ENCODE assay signal across 21 cellular contexts in genomic region chrX:46178763-46179162, GRCh38.
A peak's percentile ranks its signal among the peaks of the same experiment; 100 is the strongest.
DNase-seq lines count a peak whose midpoint lies in the region; ATAC-seq and TF ChIP-seq lines count a peak whose summit lies in the region.
"Had no signal": no experiment of that assay in that cellular context is flagged by ENCODE, and none has a peak within 500 bp of the region (broad histone marks: within the 10 kb centered on the region; RNA-seq: fewer than 3 reads in every experiment).

No MANE protein-coding gene starts in this region.

- no peak overlapping the region for H3K27ac ChIP-seq in left ventricle myocardium inferior (replicated peaks)
- H3K27ac ChIP-seq: GM23248 had no signal

- no peak overlapping the region for H3K27ac Mint-ChIP-seq in T-cell
- H3K27ac Mint-ChIP-seq: T-helper 1 cell treated with Interleukin-12 subunit alpha and Interleukin-12 subunit beta and Interleukin-4 antibody, amounts not matched to agents 30 μg/mL and 1 μg/mL, for 36 hours had no signal

- peak; percentile 36 for ATAC-seq in GM18511 (IDR thresholded peaks at IDR 0.05; ENCODE audit: unreplicated experiment)
- peak; percentile 40 for ATAC-seq in HG03354 (IDR thresholded peaks at IDR 0.05; ENCODE audit: poor library complexity, severe bottlenecking, unreplicated experiment)
- ATAC-seq in GM21526 (IDR thresholded peaks at IDR 0.05; ENCODE audit: low FRiP score, unreplicated experiment), result no peak
- no peak for ATAC-seq in T-cell (replicated peaks in 1 of 4)
- ATAC-seq: Panc1, Right ventricle myocardium inferior had no signal

- H3K9me3 ChIP-seq in left ventricle myocardium inferior (replicated peaks), result no peaks in the 10 kb centered on the region
- H3K9me3 ChIP-seq: Caco-2, SK-N-SH had no signal

- peaks cover 3% of the 10 kb centered on the region in 2 donors for H3K27me3 Mint-ChIP-seq in T-cell

- DNase-seq in A172 (ENCODE audit: low spot score) (peak; percentile 14), M059J (ENCODE audit: low read depth) (peak; percentile 47), left ventricle myocardium inferior (no peak), foreskin fibroblast (no peak), T-cell (no peak)
- DNase-seq: Caco-2, DMS53, GM23248, NCI-H1105 treated with DMSO at 0.1 percent for 48 hours, NCI-H187, NCI-H2171, NCI-H446 treated with DMSO at 0.1 percent for 48 hours, NCI-H748 treated with DMSO at 0.1 percent for 48 hours, SK-N-SH had no signal

- no peaks in the 10 kb centered on the region for H3K4me1 Mint-ChIP-seq in T-cell

- H3K36me3 ChIP-seq in left ventricle myocardium inferior, result no peaks in the 10 kb centered on the region

- H3K4me3 ChIP-seq in left ventricle myocardium inferior (no peak overlapping the region), foreskin fibroblast (ENCODE audit: low read depth in 1 of 2, low read length in 2 of 2) (no peak overlapping the region)
- H3K4me3 ChIP-seq: GM23248 had no signal

- H3K4me1 ChIP-seq in left ventricle myocardium inferior, result no peaks in the 10 kb centered on the region
- H3K4me1 ChIP-seq: Caco-2 had no signal

- H3K4me3 Mint-ChIP-seq in T-cell, result no peak overlapping the region
- H3K4me3 Mint-ChIP-seq: CD14-positive monocyte; T-helper 1 cell treated with Interleukin-12 subunit alpha and Interleukin-12 subunit beta and Interleukin-4 antibody, amounts not matched to agents 30 μg/mL and 1 μg/mL, for 36 hours had no signal

- H3K36me3 Mint-ChIP-seq in T-cell, result no peaks in the 10 kb centered on the region
- H3K36me3 Mint-ChIP-seq: CD14-positive monocyte had no signal

- TF ChIP-seq CTCF in left ventricle myocardium inferior (IDR thresholded peaks at IDR 0.05; ENCODE audit: borderline replicate concordance) (no peak), foreskin fibroblast (IDR thresholded peaks at IDR 0.05; ENCODE audit: low read depth, low read length) (no peak)

- peaks cover 0 to 3% (median 0%) of the 10 kb centered on the region in 3 donors for H3K9me3 Mint-ChIP-seq in T-cell

- H3K27me3 ChIP-seq in left ventricle myocardium inferior (ENCODE audit: low read depth), result no peaks in the 10 kb centered on the region

- CTCF ChIA-PET in T-cell (lab: Charles Lee), result no interaction called here

- POLR2A ChIA-PET in T-cell (lab: Charles Lee), result no interaction called here

- intact Hi-C loops in left ventricle myocardium inferior (cut with micrococcal nuclease), result no loop called here

Comparison
In these comparisons a context has a peak if more than half of its experiments do, and no peak if none do; other contexts are left out.
1. DNase-seq: peak in A172 (single experiment) and M059J (single experiment); none in left ventricle myocardium inferior (single experiment), foreskin fibroblast (0 of 2) and T-cell (0 of 34).
2. ATAC-seq: peak in GM18511 (single experiment) and HG03354 (single experiment); none in GM21526 (single experiment) and T-cell (0 of 4).